Comparison of ENCODE assay signal across 12 cellular contexts in the genomic region with DNA sequence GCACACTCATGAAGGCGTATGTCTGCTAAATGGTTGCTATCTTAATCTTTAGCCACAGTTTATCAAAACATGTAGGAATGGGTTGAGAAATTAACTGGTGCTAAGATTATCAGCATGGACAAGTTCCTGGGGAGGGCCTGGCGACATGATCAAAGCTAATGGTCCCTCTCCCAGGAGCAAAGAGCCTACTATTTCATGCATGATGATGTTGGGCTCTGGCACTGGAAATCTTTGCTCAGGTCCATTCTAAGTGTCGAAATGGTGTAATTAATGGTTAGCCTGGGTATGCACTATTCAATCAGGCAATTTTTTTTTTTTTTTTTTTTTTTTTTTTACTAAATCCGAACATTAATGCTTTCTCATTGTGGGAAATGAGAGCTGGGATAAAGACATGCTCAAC.
DNase-seq lines count a peak whose midpoint lies in the region; ATAC-seq, FAIRE-seq and TF ChIP-seq lines count a peak whose summit lies in the region.
"Had no signal": no experiment of that assay in that cellular context is flagged by ENCODE, and none has a peak within 500 bp of the region (broad histone marks: within the 10 kb centered on the region; RNA-seq: fewer than 3 reads in every experiment).

No MANE protein-coding gene starts in this region.

- TF ChIP-seq EP300 in ovary (IDR thresholded peaks at IDR 0.05), result no peak

- peaks cover 32% of the 10 kb centered on the region; the same call in 2 of the 3 replicates for H3K36me3 Mint-ChIP-seq in GM23338 (ENCODE audit: low read depth)

- H3K79me2 ChIP-seq in GM23338 (replicated peaks; ENCODE audit: insufficient read depth), result peaks cover 95% of the 10 kb centered on the region
- peaks cover 93% of the 10 kb centered on the region for H3K79me2 ChIP-seq in hepatocyte

- peaks cover 62% of the 10 kb centered on the region for H3K4me1 Mint-ChIP-seq in GM23338

- H3K27me3 Mint-ChIP-seq in GM23338 (ENCODE audit: insufficient read depth, low read depth, poor library complexity), result peaks cover 11% of the 10 kb centered on the region
- H3K27me3 Mint-ChIP-seq: stimulated activated naive B cell treated with anti-CD40 and anti-IgM and Interleukin-4, amounts not matched to agents 10 μg/mL and 1 μg/mL and 100 μg/mL, for 72 hours had no signal

- H3K9me2 ChIP-seq in GM23338 (ENCODE audit: insufficient read depth) (no peaks in the 10 kb centered on the region), hepatocyte (replicated peaks; ENCODE audit: insufficient read depth) (no peaks in the 10 kb centered on the region)

- no peak for TF ChIP-seq POLR2A in ovary (IDR thresholded peaks at IDR 0.05)
- no peak for TF ChIP-seq POLR2A in H54 (IDR thresholded peaks at IDR 0.05; ENCODE audit: low read depth, low read length)

- 70% methylated on average over 4 of the region's 4 CpGs for WGBS in hepatocyte (ENCODE audit: low lambda C conversion rate, missing lambda C conversion rate)
- 42 to 49% (median 48%) methylated on average over 4 of the region's 4 CpGs for WGBS in ovary, 3 donors

- peaks cover 76% of the 10 kb centered on the region for H3K4me1 ChIP-seq in GM23338 (ENCODE audit: insufficient read depth)
- peaks cover 69% of the 10 kb centered on the region for H3K4me1 ChIP-seq in hepatocyte (ENCODE audit: insufficient read depth)
- H3K4me1 ChIP-seq in skeletal muscle tissue (ENCODE audit: control insufficient read depth in 3 of 3, insufficient read depth in 3 of 3, low read length in 3 of 3), result peaks cover 74 to 81% (median 77%) of the 10 kb centered on the region in 3 donors
- H3K4me1 ChIP-seq in ovary (ENCODE audit: insufficient read depth), result peaks cover 41% of the 10 kb centered on the region

- no peaks in the 10 kb centered on the region for H3K9me3 ChIP-seq in hepatocyte (ENCODE audit: low read depth)
- H3K9me3 ChIP-seq in skeletal muscle tissue (ENCODE audit: control insufficient read depth in 3 of 3, low read length in 3 of 3), result no peaks in the 10 kb centered on the region
- H3K9me3 ChIP-seq in MG63, result no peaks in the 10 kb centered on the region
- H3K9me3 ChIP-seq in ovary, result no peaks in the 10 kb centered on the region

- no peaks in the 10 kb centered on the region for H3F3A ChIP-seq in GM23338 (replicated peaks; ENCODE audit: low read depth)

- peak overlapping the region; percentile 0 to 46 (median 15) for H3K9ac ChIP-seq in skeletal muscle tissue (ENCODE audit: low read depth in 1 of 3, low read length in 3 of 3)

- H4K20me1 ChIP-seq in GM23338 (replicated peaks; ENCODE audit: insufficient read depth) (peaks cover 16% of the 10 kb centered on the region), hepatocyte (ENCODE audit: insufficient read depth, poor library complexity, severe bottlenecking) (peaks cover 37% of the 10 kb centered on the region)

- no peaks in the 10 kb centered on the region for H3K9me3 Mint-ChIP-seq in GM23338
- H3K9me3 Mint-ChIP-seq: stimulated activated naive B cell treated with anti-CD40 and anti-IgM and Interleukin-4, amounts not matched to agents 10 μg/mL and 1 μg/mL and 100 μg/mL, for 72 hours had no signal

- TF ChIP-seq CTCF in GM23338 (conservative IDR thresholded peaks at IDR 0.05; ENCODE audit: low read depth in 2 of 2), result no peak
- TF ChIP-seq CTCF in VCaP (conservative IDR thresholded peaks at IDR 0.05), result no peak
- no peak for TF ChIP-seq CTCF in hepatocyte (IDR thresholded peaks at IDR 0.05; ENCODE audit: poor library complexity)
- TF ChIP-seq CTCF in ovary (IDR thresholded peaks at IDR 0.05), result no peak

- H3K4me3 Mint-ChIP-seq in GM23338, result no peak overlapping the region

- H3K36me3 ChIP-seq in GM23338 (ENCODE audit: insufficient read depth) (no peaks in the 10 kb centered on the region), hepatocyte (replicated peaks; ENCODE audit: insufficient read depth, low read depth) (no peaks in the 10 kb centered on the region), skeletal muscle tissue (ENCODE audit: control insufficient read depth in 3 of 3, insufficient read depth in 3 of 3, low read length in 3 of 3) (peaks cover 2 to 19% (median 8%) of the 10 kb centered on the region in 3 donors), MG63 (peaks cover 60% of the 10 kb centered on the region), ovary (no peaks in the 10 kb centered on the region)

- H3K4me2 ChIP-seq in GM23338 (0 out of 2 replicates have a peak overlapping the region, but pooled peaks have one; percentile 55), hepatocyte (peak overlapping the region; percentile 69)

- ATAC-seq in GM23338, result no peak
- ATAC-seq: HCT116 had no signal

- H2AFZ ChIP-seq in GM23338 (no peak overlapping the region), hepatocyte (no peak overlapping the region)

- DNase-seq in GM23338 (ENCODE audit: low spot score) (no peak), hepatocyte (ENCODE audit: low spot score) (no peak), MG63 (no peak), retina (no peak), ovary (no peak), H54 (ENCODE audit: insufficient read length, low spot score) (no peak)
- DNase-seq: NCI-H1417; NK-92 treated with Interleukin-12 subunit alpha and Interleukin-12 subunit beta, amount 100 ng/mL, for 24 hours; stimulated activated naive B cell treated with anti-CD40 and anti-IgM and Interleukin-4, amounts not matched to agents 10 μg/mL and 1 μg/mL and 100 μg/mL, for 72 hours had no signal

- H3K27ac ChIP-seq in GM23338 (ENCODE audit: low read depth) (peak overlapping the region; percentile 81), VCaP (peak overlapping the region; percentile 99), hepatocyte (peak overlapping the region; percentile 88), skeletal muscle tissue (ENCODE audit: low read depth, low read length) (peak overlapping the region; percentile 77), ovary (peak overlapping the region in 1 of 2 donors; percentile 45)

- FAIRE-seq in H54 (lab: Jason Lieb, UNC), result no peak

- H3K27ac Mint-ChIP-seq in GM23338, result peak overlapping the region; percentile 86

- no peak overlapping the region for H3K4me3 ChIP-seq in GM23338
- H3K4me3 ChIP-seq in hepatocyte, result no peak overlapping the region
- peak overlapping the region in 1 of 3 donors; percentile 19 for H3K4me3 ChIP-seq in skeletal muscle tissue (ENCODE audit: low read length in 3 of 3)
- H3K4me3 ChIP-seq in MG63, result no peak overlapping the region
- no peak overlapping the region for H3K4me3 ChIP-seq in ovary

- no peaks in the 10 kb centered on the region for H3K27me3 ChIP-seq in GM23338 (ENCODE audit: insufficient read depth)
- H3K27me3 ChIP-seq in hepatocyte, result no peaks in the 10 kb centered on the region
- no peaks in the 10 kb centered on the region for H3K27me3 ChIP-seq in skeletal muscle tissue (ENCODE audit: control insufficient read depth in 3 of 3, insufficient read depth in 3 of 3, low read length in 3 of 3)
- no peaks in the 10 kb centered on the region for H3K27me3 ChIP-seq in MG63
- H3K27me3 ChIP-seq in ovary, result no peaks in the 10 kb centered on the region

- intact Hi-C loops in ovary (cut with DNase I), result loop anchor here in 2 of 4 donors (10.0 kb wide), 2 partner anchors 55 to 155 kb away; no protein-coding TSS in a partner anchor

TF ChIP-seq in GM23338, 12 proteins besides CTCF, POLR2A, EP300 and RAD21 (continues in another document):
- TF ChIP-seq, protein P1, sequence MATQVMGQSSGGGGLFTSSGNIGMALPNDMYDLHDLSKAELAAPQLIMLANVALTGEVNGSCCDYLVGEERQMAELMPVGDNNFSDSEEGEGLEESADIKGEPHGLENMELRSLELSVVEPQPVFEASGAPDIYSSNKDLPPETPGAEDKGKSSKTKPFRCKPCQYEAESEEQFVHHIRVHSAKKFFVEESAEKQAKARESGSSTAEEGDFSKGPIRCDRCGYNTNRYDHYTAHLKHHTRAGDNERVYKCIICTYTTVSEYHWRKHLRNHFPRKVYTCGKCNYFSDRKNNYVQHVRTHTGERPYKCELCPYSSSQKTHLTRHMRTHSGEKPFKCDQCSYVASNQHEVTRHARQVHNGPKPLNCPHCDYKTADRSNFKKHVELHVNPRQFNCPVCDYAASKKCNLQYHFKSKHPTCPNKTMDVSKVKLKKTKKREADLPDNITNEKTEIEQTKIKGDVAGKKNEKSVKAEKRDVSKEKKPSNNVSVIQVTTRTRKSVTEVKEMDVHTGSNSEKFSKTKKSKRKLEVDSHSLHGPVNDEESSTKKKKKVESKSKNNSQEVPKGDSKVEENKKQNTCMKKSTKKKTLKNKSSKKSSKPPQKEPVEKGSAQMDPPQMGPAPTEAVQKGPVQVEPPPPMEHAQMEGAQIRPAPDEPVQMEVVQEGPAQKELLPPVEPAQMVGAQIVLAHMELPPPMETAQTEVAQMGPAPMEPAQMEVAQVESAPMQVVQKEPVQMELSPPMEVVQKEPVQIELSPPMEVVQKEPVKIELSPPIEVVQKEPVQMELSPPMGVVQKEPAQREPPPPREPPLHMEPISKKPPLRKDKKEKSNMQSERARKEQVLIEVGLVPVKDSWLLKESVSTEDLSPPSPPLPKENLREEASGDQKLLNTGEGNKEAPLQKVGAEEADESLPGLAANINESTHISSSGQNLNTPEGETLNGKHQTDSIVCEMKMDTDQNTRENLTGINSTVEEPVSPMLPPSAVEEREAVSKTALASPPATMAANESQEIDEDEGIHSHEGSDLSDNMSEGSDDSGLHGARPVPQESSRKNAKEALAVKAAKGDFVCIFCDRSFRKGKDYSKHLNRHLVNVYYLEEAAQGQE (IDR thresholded peaks at IDR 0.05; ENCODE audit: unreplicated experiment), result no peak
- TF ChIP-seq EZH2 (IDR thresholded peaks at IDR 0.05; ENCODE audit: low read depth, unreplicated experiment), result no peak
